Comparison of ENCODE assay signal across 8 cellular contexts in genomic region chr16:4313563-4314531, GRCh38. TPM values are rescaled to one million over a fixed set of nuclear protein-coding genes. Genes with fewer than 3 reads are reported as not detected.
DNase-seq lines count a peak whose midpoint lies in the region; ATAC-seq, FAIRE-seq and TF ChIP-seq lines count a peak whose summit lies in the region.

No MANE protein-coding gene starts in this region.

- H3K9me1 ChIP-seq in keratinocyte (ENCODE audit: control insufficient read depth, extremely low read depth, insufficient read depth, low read length), result peaks cover 2% of the 10 kb centered on the region

- H3K4me1 ChIP-seq in keratinocyte (ENCODE audit: control insufficient read depth, extremely low read depth, insufficient read depth, low read length) (peaks cover 30% of the 10 kb centered on the region), tibial nerve (peaks cover 3 to 51% (median 24%) of the 10 kb centered on the region in 4 donors)

- H3K79me2 ChIP-seq in keratinocyte (ENCODE audit: control insufficient read depth, insufficient read depth, low read length), result peaks cover 23% of the 10 kb centered on the region

- 21 to 22% methylated on average over 37 to 43 of the region's 43 CpGs for WGBS in tibial nerve, 2 donors

- H3K4me3 ChIP-seq in GM12865 (ENCODE audit: low read depth, low read length) (no peak overlapping the region), keratinocyte (ENCODE audit: control insufficient read depth in 2 of 3, extremely low read depth in 1 of 3, insufficient read depth in 2 of 3, low read depth in 1 of 3, low read length in 3 of 3) (no peak overlapping the region), tibial nerve (no peak overlapping the region)

- DNase-seq in GM12865 (ENCODE audit: low read depth) (peak; percentile 66), HK-2 (ENCODE audit: unreplicated experiment) (peak; percentile 85), keratinocyte (ENCODE audit: low read depth, low spot score) (no peak), tibial nerve (ENCODE audit: low spot score in 2 of 2) (no peak)
- peak; percentile 68 for DNase-seq in activated CD8-positive, alpha-beta memory T cell treated with anti-CD3 and anti-CD28 coated beads, Interleukin-2, amount 50 U/mL, for 48 hours

- dilution Hi-C loops in keratinocyte (cut with MboI; ENCODE audit: extremely low pct_ligation_motif_present, low sequenced_read_pairs), result no loop called here

- H3K9me3 ChIP-seq in keratinocyte (ENCODE audit: control insufficient read depth, low read depth, low read length) (no peaks in the 10 kb centered on the region), tibial nerve (no peaks in the 10 kb centered on the region)

- TF ChIP-seq POLR2A in tibial nerve (IDR thresholded peaks at IDR 0.05), result no peak

- H3K4me2 ChIP-seq in keratinocyte (ENCODE audit: control insufficient read depth, extremely low read depth, insufficient read depth, low read depth, low read length), result no peak overlapping the region

- TF ChIP-seq EP300 in tibial nerve (IDR thresholded peaks at IDR 0.05), result no peak

- H4K20me1 ChIP-seq in keratinocyte (ENCODE audit: control insufficient read depth, extremely low read depth, insufficient read depth, low read length), result no peaks in the 10 kb centered on the region

- peaks cover 7% of the 10 kb centered on the region for H3K27me3 ChIP-seq in keratinocyte (ENCODE audit: control insufficient read depth, extremely low read depth, insufficient read depth, low read length)
- H3K27me3 ChIP-seq in tibial nerve, result no peaks in the 10 kb centered on the region

- no peak for ATAC-seq in GM18520 (IDR thresholded peaks at IDR 0.05; ENCODE audit: unreplicated experiment)
- no peak for ATAC-seq in HG03025 (IDR thresholded peaks at IDR 0.05; ENCODE audit: low FRiP score, unreplicated experiment)
- no peak for ATAC-seq in GM21526 (IDR thresholded peaks at IDR 0.05; ENCODE audit: low FRiP score, unreplicated experiment)

- no peak overlapping the region for H3K9ac ChIP-seq in keratinocyte (ENCODE audit: control insufficient read depth, extremely low read depth, insufficient read depth, low read length)

- H3K36me3 ChIP-seq in keratinocyte (ENCODE audit: control insufficient read depth in 2 of 2, extremely low read depth in 1 of 2, insufficient read depth in 2 of 2, low read length in 2 of 2), result no peaks in the 10 kb centered on the region
- H3K36me3 ChIP-seq in tibial nerve, result no peaks in the 10 kb centered on the region

- peak; percentile 48 for FAIRE-seq in keratinocyte (lab: Jason Lieb, UNC)

- H2AFZ ChIP-seq in keratinocyte (ENCODE audit: control insufficient read depth, low read length), result no peak overlapping the region

- H3K27ac ChIP-seq in keratinocyte (ENCODE audit: control insufficient read depth, insufficient read depth, low read length) (no peak overlapping the region), tibial nerve (peak overlapping the region in 1 of 4 donors; percentile 29)

- peak; percentile 71 for TF ChIP-seq CTCF in GM12865 (IDR thresholded peaks at IDR 0.05; ENCODE audit: insufficient read depth, low read depth, low read length, missing control alignments)
- TF ChIP-seq CTCF in keratinocyte (optimal IDR thresholded peaks at IDR 0.05 in 1 of 3, IDR thresholded peaks at IDR 0.05 in 1 of 3, conservative IDR thresholded peaks at IDR 0.05 in 1 of 3; ENCODE audit: extremely low read depth in 1 of 3, insufficient read depth in 2 of 3, low read length in 3 of 3), result peak; percentile 23 to 42 (median 38)
- peak; percentile 47 to 65 (median 55) for TF ChIP-seq CTCF in tibial nerve (IDR thresholded peaks at IDR 0.05)

RNA-seq across cellular contexts. Expression of gene GLIS2, which starts 2.0 kb away (rescaled TPM):
- 0.63 to 2.3 TPM (median 1.0 TPM) in 3 replicates for polyA plus RNA-seq in keratinocyte
- polyA plus RNA-seq in keratinocyte (2011; ENCODE audit: low read depth), result 1.1 TPM
- 1.6 and 3.7 TPM in 2 replicates for polyA plus RNA-seq in keratinocyte (2011; cell fraction: cytosol; rRNA removed)
- polyA plus RNA-seq in keratinocyte (2011; cell fraction: nucleus; rRNA removed), result 4.6 and 5.9 TPM in 2 replicates
- polyA plus RNA-seq in keratinocyte (2012; ENCODE audit: low replicate concordance), result 2.9 and 5.1 TPM in 2 replicates
- 1.7 to 9.7 TPM (median 1.9 TPM) in 3 replicates for polyA minus RNA-seq in keratinocyte
- 6.5 TPM for polyA minus RNA-seq in keratinocyte (2011; cell fraction: cytosol; rRNA and poly(A)+ RNA removed)
- 2.2 TPM in 2 replicates for polyA minus RNA-seq in keratinocyte (2011; cell fraction: nucleus; rRNA and poly(A)+ RNA removed)
- total RNA-seq in tibial nerve, result 10 to 100 TPM in 3 of 4 donors, 1 to 10 TPM in 1; 9.0 to 11.1 (median 10.8) TPM

RNA-seq across cellular contexts. Expression of gene PAM16, which starts 37.3 kb away (rescaled TPM):
- 25.0 to 41.2 TPM (median 32.7 TPM) in 3 replicates for polyA plus RNA-seq in keratinocyte
- 22.4 TPM for polyA plus RNA-seq in keratinocyte (2011; ENCODE audit: low read depth)
- polyA plus RNA-seq in keratinocyte (2011; cell fraction: cytosol; rRNA removed), result 15.6 and 27.6 TPM in 2 replicates
- 29.2 and 38.2 TPM in 2 replicates for polyA plus RNA-seq in keratinocyte (2011; cell fraction: nucleus; rRNA removed)
- polyA plus RNA-seq in keratinocyte (2012; ENCODE audit: low replicate concordance), result 33.9 and 36.4 TPM in 2 replicates
- 7.3 to 8.6 TPM (median 8.0 TPM) in 3 replicates for polyA minus RNA-seq in keratinocyte
- 15.9 TPM for polyA minus RNA-seq in keratinocyte (2011; cell fraction: cytosol; rRNA and poly(A)+ RNA removed)
- polyA minus RNA-seq in keratinocyte (2011; cell fraction: nucleus; rRNA and poly(A)+ RNA removed), result 9.5 and 11.3 TPM in 2 replicates
- 10 to 100 TPM; 45.1 to 95.1 (median 60.7) TPM for total RNA-seq in tibial nerve

RNA-seq across cellular contexts. Expression of gene TFAP4, which starts 41.0 kb away (rescaled TPM):
- polyA plus RNA-seq in keratinocyte, result 4.9 to 9.2 TPM (median 6.7 TPM) in 3 replicates
- polyA plus RNA-seq in keratinocyte (2011; ENCODE audit: low read depth), result 6.1 TPM
- 2.0 and 3.6 TPM in 2 replicates for polyA plus RNA-seq in keratinocyte (2011; cell fraction: cytosol; rRNA removed)
- 3.5 and 4.4 TPM in 2 replicates for polyA plus RNA-seq in keratinocyte (2011; cell fraction: nucleus; rRNA removed)
- polyA plus RNA-seq in keratinocyte (2012; ENCODE audit: low replicate concordance), result 5.0 and 10.4 TPM in 2 replicates
- 7.8 to 17.9 TPM (median 17.2 TPM) in 3 replicates for polyA minus RNA-seq in keratinocyte
- 14.8 TPM for polyA minus RNA-seq in keratinocyte (2011; cell fraction: cytosol; rRNA and poly(A)+ RNA removed)
- polyA minus RNA-seq in keratinocyte (2011; cell fraction: nucleus; rRNA and poly(A)+ RNA removed), result 2.0 and 2.8 TPM in 2 replicates
- total RNA-seq in tibial nerve, result 10 to 100 TPM in 2 of 4 donors, 1 to 10 TPM in 2; 6.9 to 16.8 (median 11.7) TPM

RNA-seq across cellular contexts. Expression of gene VASN, which starts 57.8 kb away (rescaled TPM):
- 0.37 to 1.1 TPM (median 0.46 TPM) in 3 replicates for polyA plus RNA-seq in keratinocyte
- polyA plus RNA-seq in keratinocyte (2011; ENCODE audit: low read depth), result 4.4 TPM
- polyA plus RNA-seq in keratinocyte (2011; cell fraction: cytosol; rRNA removed), result 0.29 and 0.88 TPM in 2 replicates
- polyA plus RNA-seq in keratinocyte (2011; cell fraction: nucleus; rRNA removed), result 2.5 and 3.9 TPM in 2 replicates
- 0.71 and 6.3 TPM in 2 replicates for polyA plus RNA-seq in keratinocyte (2012; ENCODE audit: low replicate concordance)
- polyA minus RNA-seq in keratinocyte, result 0.59 to 0.99 TPM (median 0.80 TPM) in 3 replicates
- polyA minus RNA-seq in keratinocyte (2011; cell fraction: cytosol; rRNA and poly(A)+ RNA removed), result 2.7 TPM
- polyA minus RNA-seq in keratinocyte (2011; cell fraction: nucleus; rRNA and poly(A)+ RNA removed), result 3.3 and 3.5 TPM in 2 replicates
- 10 to 100 TPM; 31.0 to 58.1 (median 32.9) TPM for total RNA-seq in tibial nerve

Comparison
In these comparisons a context has a peak if more than half of its experiments do, and no peak if none do; other contexts are left out.
1. DNase-seq: peak in GM12865 (single experiment), HK-2 (single experiment) and activated CD8-positive, alpha-beta memory T cell treated with anti-CD3 and anti-CD28 coated beads, Interleukin-2, amount 50 U/mL, for 48 hours (single experiment); none in keratinocyte (single experiment) and tibial nerve (0 of 2).
2. Peak in every context shown above with its lines, with median percentiles within 50 percentile points of each other: CTCF ChIP-seq.